In genomic region chr12:3644103-3644502, GRCh38 we compare ENCODE assay signal across 25 cellular contexts.
DNase-seq lines count a peak whose midpoint lies in the region; ATAC-seq and TF ChIP-seq lines count a peak whose summit lies in the region.
"Had no signal": no experiment of that assay in that cellular context is flagged by ENCODE, and none has a peak within 500 bp of the region (broad histone marks: within the 10 kb centered on the region; RNA-seq: fewer than 3 reads in every experiment).

No MANE protein-coding gene starts in this region.

- no peaks in the 10 kb centered on the region for H3K9me2 ChIP-seq in SK-N-SH
- no peaks in the 10 kb centered on the region for H3K9me2 ChIP-seq in Loucy (replicated peaks; ENCODE audit: low read depth, low read length)

- H3K36me3 Mint-ChIP-seq in neural progenitor cell (no peaks in the 10 kb centered on the region), Calu3 (ENCODE audit: insufficient read depth, unreplicated experiment) (no peaks in the 10 kb centered on the region)

- 73% methylated on average over 8 of the region's 8 CpGs for WGBS in SK-N-SH (ENCODE audit: low lambda C conversion rate)
- WGBS in upper lobe of left lung, 2 donors, result 64 to 68% methylated on average over 8 of the region's 8 CpGs

- H3K9me3 ChIP-seq in SK-N-SH, result no peaks in the 10 kb centered on the region
- H3K9me3 ChIP-seq in Loucy (ENCODE audit: insufficient read depth, low read depth, low read length), result no peaks in the 10 kb centered on the region
- no peaks in the 10 kb centered on the region for H3K9me3 ChIP-seq in neural progenitor cell (ENCODE audit: low read depth)
- no peaks in the 10 kb centered on the region for H3K9me3 ChIP-seq in upper lobe of left lung
- H3K9me3 ChIP-seq: ovary, tibial nerve had no signal

- H3K27me3 Mint-ChIP-seq in neural progenitor cell (ENCODE audit: insufficient read depth, low read depth), result peaks cover 2% of the 10 kb centered on the region
- H3K27me3 Mint-ChIP-seq in Calu3 (ENCODE audit: unreplicated experiment), result peaks cover 27% of the 10 kb centered on the region
- H3K27me3 Mint-ChIP-seq: activated CD4-positive, alpha-beta T cell treated with anti-CD3 and anti-CD28 coated beads for 36 hours; activated naive CD4-positive, alpha-beta T cell treated with anti-CD3 and anti-CD28 coated beads, Interleukin-2, amount 50 U/mL, for 24 hours; CD4-positive, alpha-beta memory T cell; central memory CD8-positive, alpha-beta T cell; naive thymus-derived CD8-positive, alpha-beta T cell; stimulated activated naive CD8-positive, alpha-beta T cell treated with anti-CD3 and anti-CD28 coated beads, Interleukin-15, amount 100 ng/mL, for 72 hours; T-cell had no signal

- H3K9ac ChIP-seq in SK-N-SH (no peak overlapping the region), Loucy (ENCODE audit: low read depth, low read length, poor library complexity, severe bottlenecking) (no peak overlapping the region), neural progenitor cell (no peak overlapping the region)

- H2AFZ ChIP-seq in SK-N-SH (ENCODE audit: low read depth), result no peak overlapping the region
- H2AFZ ChIP-seq in Loucy (ENCODE audit: low read length), result no peak overlapping the region
- H2AFZ ChIP-seq in neural progenitor cell (replicated peaks), result no peak overlapping the region

- H4K20me1 ChIP-seq in SK-N-SH (ENCODE audit: insufficient read depth) (no peaks in the 10 kb centered on the region), Loucy (ENCODE audit: insufficient read depth, low read length, poor library complexity, severe bottlenecking) (no peaks in the 10 kb centered on the region), neural progenitor cell (ENCODE audit: low read depth) (no peaks in the 10 kb centered on the region)

- H3K4me3 ChIP-seq in SK-N-SH (ENCODE audit: low read depth in 2 of 2, low read length in 1 of 2), result no peak overlapping the region
- no peak overlapping the region for H3K4me3 ChIP-seq in Loucy (ENCODE audit: low read length, poor library complexity, severe bottlenecking)
- H3K4me3 ChIP-seq in neural progenitor cell, result no peak overlapping the region
- no peak overlapping the region for H3K4me3 ChIP-seq in upper lobe of left lung
- H3K4me3 ChIP-seq: ovary, tibial nerve had no signal

- TF ChIP-seq EP300 in SK-N-SH (IDR thresholded peaks at IDR 0.05; ENCODE audit: borderline replicate concordance in 1 of 2, low read depth in 1 of 2, low read length in 1 of 2), result no peak
- TF ChIP-seq EP300 in upper lobe of left lung (IDR thresholded peaks at IDR 0.05), result no peak

- ATAC-seq in SK-N-SH treated with all-trans-retinoic acid at 6 μM for 48 hours (no peak), upper lobe of left lung (ENCODE audit: low FRiP score in 2 of 2) (no peak)
- ATAC-seq: activated CD4-positive, alpha-beta T cell treated with anti-CD3 and anti-CD28 coated beads for 36 hours; left lobe of liver; naive thymus-derived CD8-positive, alpha-beta T cell; stimulated activated naive CD8-positive, alpha-beta T cell treated with anti-CD3 and anti-CD28 coated beads, Interleukin-15, amount 100 ng/mL, for 72 hours; T-cell had no signal

- H3K4me1 ChIP-seq in SK-N-SH (ENCODE audit: control insufficient read depth in 1 of 2, insufficient read depth in 2 of 2, low read depth in 1 of 2, low read length in 1 of 2) (peaks cover 11% of the 10 kb centered on the region in 2 experiments; a peak in 2 of 4 replicates), Loucy (ENCODE audit: insufficient read depth, low read length, poor library complexity, severe bottlenecking) (no peaks in the 10 kb centered on the region), neural progenitor cell (peaks cover 17% of the 10 kb centered on the region), upper lobe of left lung (no peaks in the 10 kb centered on the region)

- intact Hi-C loops in Calu3 (cut with micrococcal nuclease; ENCODE audit: unreplicated experiment), result no loop called here

- H3F3A ChIP-seq in SK-N-SH (replicated peaks; ENCODE audit: insufficient read depth) (peaks cover 10% of the 10 kb centered on the region), Loucy (ENCODE audit: low read depth) (no peaks in the 10 kb centered on the region), neural progenitor cell (ENCODE audit: low read depth) (peaks cover 3% of the 10 kb centered on the region)

- POLR2A ChIA-PET in SK-N-SH (lab: Yijun Ruan, JAX), result no interaction called here

- H3K9me3 Mint-ChIP-seq in neural progenitor cell, result no peaks in the 10 kb centered on the region
- H3K9me3 Mint-ChIP-seq in Calu3 (ENCODE audit: low read depth, unreplicated experiment), result no peaks in the 10 kb centered on the region
- H3K9me3 Mint-ChIP-seq: activated naive CD4-positive, alpha-beta T cell treated with anti-CD3 and anti-CD28 coated beads, Interleukin-2, amount 50 U/mL, for 24 hours; activated T-helper 1 cell treated with anti-CD3 and anti-CD28 coated beads, Interleukin-12 subunit alpha, Interleukin-12 subunit beta, Interleukin-2, Interleukin-4 antibody, amounts not matched to agents 30 ng/mL and 10 ng/mL and 1 ng/mL, durations not matched to agents 14 hours and 24 hours and 36 hours; central memory CD8-positive, alpha-beta T cell; naive thymus-derived CD8-positive, alpha-beta T cell; stimulated activated naive CD8-positive, alpha-beta T cell treated with anti-CD3 and anti-CD28 coated beads, Interleukin-15, amount 100 ng/mL, for 72 hours; T-cell had no signal

- H3K27ac ChIP-seq in SK-N-SH (ENCODE audit: low read depth in 2 of 2, low read length in 1 of 2), result no peak overlapping the region
- no peak overlapping the region for H3K27ac ChIP-seq in VCaP
- no peak overlapping the region for H3K27ac ChIP-seq in neural progenitor cell
- H3K27ac ChIP-seq in upper lobe of left lung, result no peak overlapping the region
- H3K27ac ChIP-seq: ovary, tibial nerve had no signal

- H3K27me3 ChIP-seq in SK-N-SH (ENCODE audit: insufficient read depth) (no peaks in the 10 kb centered on the region), Loucy (ENCODE audit: insufficient read depth, low read length, poor library complexity, severe bottlenecking) (no peaks in the 10 kb centered on the region), neural progenitor cell (no peaks in the 10 kb centered on the region), upper lobe of left lung (no peaks in the 10 kb centered on the region)
- H3K27me3 ChIP-seq: ovary, tibial nerve had no signal

- H3K4me3 Mint-ChIP-seq in neural progenitor cell, result no peak overlapping the region
- no peak overlapping the region for H3K4me3 Mint-ChIP-seq in Calu3 (ENCODE audit: low read depth, unreplicated experiment)
- H3K4me3 Mint-ChIP-seq: activated CD4-positive, alpha-beta T cell treated with anti-CD3 and anti-CD28 coated beads for 36 hours; activated naive CD4-positive, alpha-beta T cell treated with anti-CD3 and anti-CD28 coated beads, Interleukin-2, amount 50 U/mL, for 24 hours; activated T-helper 1 cell treated with anti-CD3 and anti-CD28 coated beads, Interleukin-12 subunit alpha, Interleukin-12 subunit beta, Interleukin-2, Interleukin-4 antibody, amounts not matched to agents 30 ng/mL and 10 ng/mL and 1 ng/mL, durations not matched to agents 14 hours and 24 hours and 36 hours; CD4-positive, alpha-beta memory T cell; central memory CD8-positive, alpha-beta T cell; immature natural killer cell; naive thymus-derived CD8-positive, alpha-beta T cell; stimulated activated naive CD8-positive, alpha-beta T cell treated with anti-CD3 and anti-CD28 coated beads, Interleukin-15, amount 100 ng/mL, for 72 hours; T-cell had no signal

- no peak for TF ChIP-seq POLR2A in upper lobe of left lung (IDR thresholded peaks at IDR 0.05)

- H3K4me1 Mint-ChIP-seq in neural progenitor cell (peaks cover 9% of the 10 kb centered on the region), Calu3 (ENCODE audit: low read depth, unreplicated experiment) (no peaks in the 10 kb centered on the region)
- H3K4me1 Mint-ChIP-seq: activated CD4-positive, alpha-beta T cell treated with anti-CD3 and anti-CD28 coated beads for 36 hours; activated naive CD4-positive, alpha-beta T cell treated with anti-CD3 and anti-CD28 coated beads, Interleukin-2, amount 50 U/mL, for 24 hours; central memory CD8-positive, alpha-beta T cell; immature natural killer cell; stimulated activated naive CD8-positive, alpha-beta T cell treated with anti-CD3 and anti-CD28 coated beads, Interleukin-15, amount 100 ng/mL, for 72 hours; T-cell had no signal

- H3K27ac Mint-ChIP-seq in neural progenitor cell (no peak overlapping the region), Calu3 (ENCODE audit: unreplicated experiment) (no peak overlapping the region)
- H3K27ac Mint-ChIP-seq: activated CD4-positive, alpha-beta T cell treated with anti-CD3 and anti-CD28 coated beads for 36 hours; activated naive CD4-positive, alpha-beta T cell treated with anti-CD3 and anti-CD28 coated beads, Interleukin-2, amount 50 U/mL, for 24 hours; activated T-helper 1 cell treated with anti-CD3 and anti-CD28 coated beads, Interleukin-12 subunit alpha, Interleukin-12 subunit beta, Interleukin-2, Interleukin-4 antibody, amounts not matched to agents 30 ng/mL and 10 ng/mL and 1 ng/mL, durations not matched to agents 14 hours and 24 hours and 36 hours; immature natural killer cell; stimulated activated naive CD8-positive, alpha-beta T cell treated with anti-CD3 and anti-CD28 coated beads, Interleukin-15, amount 100 ng/mL, for 72 hours; T-cell had no signal

- TF ChIP-seq RAD21 in SK-N-SH (IDR thresholded peaks at IDR 0.05; ENCODE audit: low read length), result peak; percentile 44; the same call in 1 of the 2 replicates

- CTCF ChIA-PET in SK-N-SH (lab: Yijun Ruan, JAX) (no interaction called here), Calu3 (lab: Charles Lee) (no interaction called here)

- DNase-seq in SK-N-SH (no peak), neural progenitor cell (ENCODE audit: low spot score) (no peak), Calu3 (no peak), AG20443 (ENCODE audit: low spot score) (no peak), upper lobe of left lung (no peak)
- DNase-seq: activated CD4-positive, alpha-beta T cell treated with anti-CD3 and anti-CD28 coated beads for 36 hours; aorta; CD4-positive, alpha-beta memory T cell; DMS79; immature natural killer cell; Kasumi-1; naive thymus-derived CD8-positive, alpha-beta T cell; NCI-H1436 treated with DMSO at 0.1 percent for 48 hours; ovary; stimulated activated CD4-positive, alpha-beta T cell treated with anti-CD3 and anti-CD28 coated beads, Interleukin-4, amount 100 ng/mL, for 24 hours; stimulated activated naive CD8-positive, alpha-beta T cell treated with anti-CD3 and anti-CD28 coated beads, Interleukin-15, amount 100 ng/mL, for 72 hours; T-cell had no signal

- H3K79me2 ChIP-seq in SK-N-SH (ENCODE audit: insufficient read depth), result no peaks in the 10 kb centered on the region
- H3K79me2 ChIP-seq in Loucy (ENCODE audit: insufficient read depth, low read length), result no peaks in the 10 kb centered on the region
- no peaks in the 10 kb centered on the region for H3K79me2 ChIP-seq in neural progenitor cell (ENCODE audit: low read depth)

- BruUV-seq in Calu3 (replicated peaks; lab: Mats Ljungman, UMichigan), result no TSS peak

- no peak overlapping the region for H3K4me2 ChIP-seq in SK-N-SH
- no peak overlapping the region for H3K4me2 ChIP-seq in Loucy (ENCODE audit: low read depth, low read length, poor library complexity, severe bottlenecking)
- H3K4me2 ChIP-seq in neural progenitor cell, result no peak overlapping the region

- no peaks in the 10 kb centered on the region for H3K36me3 ChIP-seq in SK-N-SH (replicated peaks in 1 of 2; ENCODE audit: control insufficient read depth in 1 of 2, insufficient read depth in 2 of 2, low read length in 1 of 2)
- H3K36me3 ChIP-seq in Loucy (ENCODE audit: insufficient read depth, low read length), result peaks cover 19% of the 10 kb centered on the region; the same call in 1 of the 2 replicates
- H3K36me3 ChIP-seq in neural progenitor cell, result no peaks in the 10 kb centered on the region
- peaks cover 0 to 10% (median 2%) of the 10 kb centered on the region in 4 donors for H3K36me3 ChIP-seq in upper lobe of left lung
- H3K36me3 ChIP-seq: ovary, tibial nerve had no signal

- TF ChIP-seq CTCF in SK-N-SH (IDR thresholded peaks at IDR 0.05) (no peak), Loucy (conservative IDR thresholded peaks at IDR 0.05; ENCODE audit: low read length) (0 out of 2 replicates have a peak, but pooled peaks have one; percentile 24), VCaP (conservative IDR thresholded peaks at IDR 0.05) (peak; percentile 47), neural progenitor cell (IDR thresholded peaks at IDR 0.05) (peak; percentile 30), Calu3 (IDR thresholded peaks at IDR 0.05; ENCODE audit: unreplicated experiment) (no peak), upper lobe of left lung (IDR thresholded peaks at IDR 0.05) (no peak)

Comparison
In these comparisons a context has a peak if more than half of its experiments do, and no peak if none do; other contexts are left out.
1. CTCF ChIP-seq: peak in Loucy (single experiment), VCaP (single experiment) and neural progenitor cell (single experiment); none in SK-N-SH (single experiment), Calu3 (single experiment) and upper lobe of left lung (0 of 6).